2 cellular contexts compared by ENCODE assay signal in genomic region chr15:55526559-55527036, GRCh38.
TF ChIP-seq lines count a peak whose summit lies in the region.

No MANE protein-coding gene starts in this region.

TF ChIP-seq in K562, 482 proteins besides CTCF, POLR2A, EP300 and RAD21 (continued from another document and continues in another):
- no peak for TF ChIP-seq ZNF318 (IDR thresholded peaks at IDR 0.05; ENCODE audit: borderline replicate concordance in 1 of 2, low read depth in 1 of 2)
- no peak for TF ChIP-seq GTF2A2 (tag; IDR thresholded peaks at IDR 0.05)
- TF ChIP-seq MLX (CRISPR knock-in tag; conservative IDR thresholded peaks at IDR 0.05): no peak
- no peak for TF ChIP-seq ATF6 (CRISPR knock-in tag; IDR thresholded peaks at IDR 0.05)
- no peak for TF ChIP-seq NCOA1 (IDR thresholded peaks at IDR 0.05; ENCODE audit: low read depth)
- TF ChIP-seq ZNF347 (CRISPR knock-in tag; IDR thresholded peaks at IDR 0.05; ENCODE audit: low read depth): no peak
- TF ChIP-seq SIN3B (IDR thresholded peaks at IDR 0.05; ENCODE audit: low read depth): no peak
- TF ChIP-seq MECOM (CRISPR knock-in tag; IDR thresholded peaks at IDR 0.05): no peak
- no peak for TF ChIP-seq TCF7L2 (IDR thresholded peaks at IDR 0.05; ENCODE audit: low read depth, low read length)
- no peak for TF ChIP-seq THAP12 (CRISPR knock-in tag; IDR thresholded peaks at IDR 0.05)

TF ChIP-seq in HepG2, 621 proteins besides CTCF, POLR2A, EP300 and RAD21 (continued from another document and continues in another):
- TF ChIP-seq ZNF770 (CRISPR knock-in tag; IDR thresholded peaks at IDR 0.05): no peak
- TF ChIP-seq MAZ (IDR thresholded peaks at IDR 0.05; ENCODE audit: borderline replicate concordance, low read depth, low read length): no peak
- no peak for TF ChIP-seq MAZ (CRISPR knock-in tag; IDR thresholded peaks at IDR 0.05; ENCODE audit: low read depth)
- no peak for TF ChIP-seq ZNF501 (CRISPR knock-in tag; IDR thresholded peaks at IDR 0.05)
- TF ChIP-seq PATZ1 (CRISPR knock-in tag; IDR thresholded peaks at IDR 0.05): no peak
- TF ChIP-seq ZNF317 (CRISPR knock-in tag; IDR thresholded peaks at IDR 0.05): no peak
- TF ChIP-seq DNMT3B (CRISPR knock-in tag; conservative IDR thresholded peaks at IDR 0.05): no peak
- no peak for TF ChIP-seq SP140L (CRISPR knock-in tag; IDR thresholded peaks at IDR 0.05; ENCODE audit: borderline replicate concordance)
- TF ChIP-seq KIAA2018 (CRISPR knock-in tag; IDR thresholded peaks at IDR 0.05; ENCODE audit: borderline replicate concordance): no peak
- no peak for TF ChIP-seq PHB2 (IDR thresholded peaks at IDR 0.05; ENCODE audit: partially characterized antibody)
- no peak for TF ChIP-seq KLF13 (CRISPR knock-in tag; IDR thresholded peaks at IDR 0.05)
- TF ChIP-seq ZBTB40 (IDR thresholded peaks at IDR 0.05): no peak
- no peak for TF ChIP-seq ZBTB40 (CRISPR knock-in tag; IDR thresholded peaks at IDR 0.05)
- no peak for TF ChIP-seq JUNB (CRISPR knock-in tag; IDR thresholded peaks at IDR 0.05; ENCODE audit: borderline replicate concordance)
- TF ChIP-seq ZNF160 (CRISPR knock-in tag; IDR thresholded peaks at IDR 0.05): no peak
- TF ChIP-seq AKNA (CRISPR knock-in tag; IDR thresholded peaks at IDR 0.05; ENCODE audit: borderline replicate concordance): no peak
- no peak for TF ChIP-seq ATM (IDR thresholded peaks at IDR 0.05; ENCODE audit: borderline replicate concordance)
